ENCODE assay signal across 1 cellular context in genomic region chr7:33062782-33063443, GRCh38.
A peak's percentile ranks its signal among the peaks of the same experiment; 100 is the strongest.
TF ChIP-seq lines count a peak whose summit lies in the region.

No MANE protein-coding gene starts in this region.

TF ChIP-seq in WTC11, 78 proteins besides CTCF, POLR2A, EP300 and RAD21 (continued from another document and continues in another):
- TF ChIP-seq ARID4B (CRISPR knock-in tag; IDR thresholded peaks at IDR 0.05; ENCODE audit: borderline replicate concordance) (no peak), NFYB (CRISPR knock-in tag; conservative IDR thresholded peaks at IDR 0.05; ENCODE audit: low read depth) (no peak), ATF1 (CRISPR knock-in tag; IDR thresholded peaks at IDR 0.05) (no peak), ZMAT4 (CRISPR knock-in tag; IDR thresholded peaks at IDR 0.05) (no peak), ZNF317 (CRISPR knock-in tag; IDR thresholded peaks at IDR 0.05; ENCODE audit: borderline replicate concordance, low read depth) (no peak), IRF1 (CRISPR knock-in tag; IDR thresholded peaks at IDR 0.05) (no peak), JUN (CRISPR knock-in tag; IDR thresholded peaks at IDR 0.05) (no peak), GRHL2 (CRISPR knock-in tag; IDR thresholded peaks at IDR 0.05; ENCODE audit: insufficient replicate concordance, severe bottlenecking) (no peak), MLX (CRISPR knock-in tag; IDR thresholded peaks at IDR 0.05) (no peak), ZNF423 (CRISPR knock-in tag; IDR thresholded peaks at IDR 0.05) (no peak), NR3C1 (CRISPR knock-in tag; conservative IDR thresholded peaks at IDR 0.05; ENCODE audit: low read depth) (no peak), USF2 (CRISPR knock-in tag; IDR thresholded peaks at IDR 0.05) (peak; percentile 38; the same call in 1 of the 2 replicates), ZNF416 (CRISPR knock-in tag; IDR thresholded peaks at IDR 0.05) (no peak), SMAD4 (CRISPR knock-in tag; IDR thresholded peaks at IDR 0.05) (no peak), MAX (CRISPR knock-in tag; IDR thresholded peaks at IDR 0.05) (no peak), ZNF396 (CRISPR knock-in tag; IDR thresholded peaks at IDR 0.05; ENCODE audit: borderline replicate concordance) (no peak), ESRRA (CRISPR knock-in tag; IDR thresholded peaks at IDR 0.05; ENCODE audit: borderline replicate concordance) (no peak), CBFB (CRISPR knock-in tag; IDR thresholded peaks at IDR 0.05; ENCODE audit: low read depth) (no peak), ZBTB21 (CRISPR knock-in tag; IDR thresholded peaks at IDR 0.05; ENCODE audit: borderline replicate concordance) (no peak), ZNF138 (CRISPR knock-in tag; conservative IDR thresholded peaks at IDR 0.05) (no peak), MXD4 (CRISPR knock-in tag; IDR thresholded peaks at IDR 0.05; ENCODE audit: borderline replicate concordance) (no peak), ATF6 (CRISPR knock-in tag; IDR thresholded peaks at IDR 0.05) (no peak), ZNF263 (CRISPR knock-in tag; IDR thresholded peaks at IDR 0.05; ENCODE audit: low read depth) (no peak), ZNF281 (CRISPR knock-in tag; IDR thresholded peaks at IDR 0.05) (no peak)
- TF ChIP-seq, protein P1, sequence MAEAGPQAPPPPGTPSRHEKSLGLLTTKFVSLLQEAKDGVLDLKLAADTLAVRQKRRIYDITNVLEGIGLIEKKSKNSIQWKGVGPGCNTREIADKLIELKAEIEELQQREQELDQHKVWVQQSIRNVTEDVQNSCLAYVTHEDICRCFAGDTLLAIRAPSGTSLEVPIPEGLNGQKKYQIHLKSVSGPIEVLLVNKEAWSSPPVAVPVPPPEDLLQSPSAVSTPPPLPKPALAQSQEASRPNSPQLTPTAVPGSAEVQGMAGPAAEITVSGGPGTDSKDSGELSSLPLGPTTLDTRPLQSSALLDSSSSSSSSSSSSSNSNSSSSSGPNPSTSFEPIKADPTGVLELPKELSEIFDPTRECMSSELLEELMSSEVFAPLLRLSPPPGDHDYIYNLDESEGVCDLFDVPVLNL (CRISPR knock-in tag; IDR thresholded peaks at IDR 0.05; ENCODE audit: borderline replicate concordance, low read depth) = no peak
- TF ChIP-seq, protein P2, sequence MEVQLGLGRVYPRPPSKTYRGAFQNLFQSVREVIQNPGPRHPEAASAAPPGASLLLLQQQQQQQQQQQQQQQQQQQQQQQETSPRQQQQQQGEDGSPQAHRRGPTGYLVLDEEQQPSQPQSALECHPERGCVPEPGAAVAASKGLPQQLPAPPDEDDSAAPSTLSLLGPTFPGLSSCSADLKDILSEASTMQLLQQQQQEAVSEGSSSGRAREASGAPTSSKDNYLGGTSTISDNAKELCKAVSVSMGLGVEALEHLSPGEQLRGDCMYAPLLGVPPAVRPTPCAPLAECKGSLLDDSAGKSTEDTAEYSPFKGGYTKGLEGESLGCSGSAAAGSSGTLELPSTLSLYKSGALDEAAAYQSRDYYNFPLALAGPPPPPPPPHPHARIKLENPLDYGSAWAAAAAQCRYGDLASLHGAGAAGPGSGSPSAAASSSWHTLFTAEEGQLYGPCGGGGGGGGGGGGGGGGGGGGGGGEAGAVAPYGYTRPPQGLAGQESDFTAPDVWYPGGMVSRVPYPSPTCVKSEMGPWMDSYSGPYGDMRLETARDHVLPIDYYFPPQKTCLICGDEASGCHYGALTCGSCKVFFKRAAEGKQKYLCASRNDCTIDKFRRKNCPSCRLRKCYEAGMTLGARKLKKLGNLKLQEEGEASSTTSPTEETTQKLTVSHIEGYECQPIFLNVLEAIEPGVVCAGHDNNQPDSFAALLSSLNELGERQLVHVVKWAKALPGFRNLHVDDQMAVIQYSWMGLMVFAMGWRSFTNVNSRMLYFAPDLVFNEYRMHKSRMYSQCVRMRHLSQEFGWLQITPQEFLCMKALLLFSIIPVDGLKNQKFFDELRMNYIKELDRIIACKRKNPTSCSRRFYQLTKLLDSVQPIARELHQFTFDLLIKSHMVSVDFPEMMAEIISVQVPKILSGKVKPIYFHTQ (CRISPR knock-in tag; IDR thresholded peaks at IDR 0.05) = no peak
- TF ChIP-seq, protein P3, sequence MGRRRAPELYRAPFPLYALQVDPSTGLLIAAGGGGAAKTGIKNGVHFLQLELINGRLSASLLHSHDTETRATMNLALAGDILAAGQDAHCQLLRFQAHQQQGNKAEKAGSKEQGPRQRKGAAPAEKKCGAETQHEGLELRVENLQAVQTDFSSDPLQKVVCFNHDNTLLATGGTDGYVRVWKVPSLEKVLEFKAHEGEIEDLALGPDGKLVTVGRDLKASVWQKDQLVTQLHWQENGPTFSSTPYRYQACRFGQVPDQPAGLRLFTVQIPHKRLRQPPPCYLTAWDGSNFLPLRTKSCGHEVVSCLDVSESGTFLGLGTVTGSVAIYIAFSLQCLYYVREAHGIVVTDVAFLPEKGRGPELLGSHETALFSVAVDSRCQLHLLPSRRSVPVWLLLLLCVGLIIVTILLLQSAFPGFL (CRISPR knock-in tag; IDR thresholded peaks at IDR 0.05; ENCODE audit: borderline replicate concordance) = no peak
- TF ChIP-seq, protein P4, sequence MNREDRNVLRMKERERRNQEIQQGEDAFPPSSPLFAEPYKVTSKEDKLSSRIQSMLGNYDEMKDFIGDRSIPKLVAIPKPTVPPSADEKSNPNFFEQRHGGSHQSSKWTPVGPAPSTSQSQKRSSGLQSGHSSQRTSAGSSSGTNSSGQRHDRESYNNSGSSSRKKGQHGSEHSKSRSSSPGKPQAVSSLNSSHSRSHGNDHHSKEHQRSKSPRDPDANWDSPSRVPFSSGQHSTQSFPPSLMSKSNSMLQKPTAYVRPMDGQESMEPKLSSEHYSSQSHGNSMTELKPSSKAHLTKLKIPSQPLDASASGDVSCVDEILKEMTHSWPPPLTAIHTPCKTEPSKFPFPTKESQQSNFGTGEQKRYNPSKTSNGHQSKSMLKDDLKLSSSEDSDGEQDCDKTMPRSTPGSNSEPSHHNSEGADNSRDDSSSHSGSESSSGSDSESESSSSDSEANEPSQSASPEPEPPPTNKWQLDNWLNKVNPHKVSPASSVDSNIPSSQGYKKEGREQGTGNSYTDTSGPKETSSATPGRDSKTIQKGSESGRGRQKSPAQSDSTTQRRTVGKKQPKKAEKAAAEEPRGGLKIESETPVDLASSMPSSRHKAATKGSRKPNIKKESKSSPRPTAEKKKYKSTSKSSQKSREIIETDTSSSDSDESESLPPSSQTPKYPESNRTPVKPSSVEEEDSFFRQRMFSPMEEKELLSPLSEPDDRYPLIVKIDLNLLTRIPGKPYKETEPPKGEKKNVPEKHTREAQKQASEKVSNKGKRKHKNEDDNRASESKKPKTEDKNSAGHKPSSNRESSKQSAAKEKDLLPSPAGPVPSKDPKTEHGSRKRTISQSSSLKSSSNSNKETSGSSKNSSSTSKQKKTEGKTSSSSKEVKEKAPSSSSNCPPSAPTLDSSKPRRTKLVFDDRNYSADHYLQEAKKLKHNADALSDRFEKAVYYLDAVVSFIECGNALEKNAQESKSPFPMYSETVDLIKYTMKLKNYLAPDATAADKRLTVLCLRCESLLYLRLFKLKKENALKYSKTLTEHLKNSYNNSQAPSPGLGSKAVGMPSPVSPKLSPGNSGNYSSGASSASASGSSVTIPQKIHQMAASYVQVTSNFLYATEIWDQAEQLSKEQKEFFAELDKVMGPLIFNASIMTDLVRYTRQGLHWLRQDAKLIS (CRISPR knock-in tag; IDR thresholded peaks at IDR 0.05; ENCODE audit: borderline replicate concordance) = no peak
- TF ChIP-seq, protein P5, sequence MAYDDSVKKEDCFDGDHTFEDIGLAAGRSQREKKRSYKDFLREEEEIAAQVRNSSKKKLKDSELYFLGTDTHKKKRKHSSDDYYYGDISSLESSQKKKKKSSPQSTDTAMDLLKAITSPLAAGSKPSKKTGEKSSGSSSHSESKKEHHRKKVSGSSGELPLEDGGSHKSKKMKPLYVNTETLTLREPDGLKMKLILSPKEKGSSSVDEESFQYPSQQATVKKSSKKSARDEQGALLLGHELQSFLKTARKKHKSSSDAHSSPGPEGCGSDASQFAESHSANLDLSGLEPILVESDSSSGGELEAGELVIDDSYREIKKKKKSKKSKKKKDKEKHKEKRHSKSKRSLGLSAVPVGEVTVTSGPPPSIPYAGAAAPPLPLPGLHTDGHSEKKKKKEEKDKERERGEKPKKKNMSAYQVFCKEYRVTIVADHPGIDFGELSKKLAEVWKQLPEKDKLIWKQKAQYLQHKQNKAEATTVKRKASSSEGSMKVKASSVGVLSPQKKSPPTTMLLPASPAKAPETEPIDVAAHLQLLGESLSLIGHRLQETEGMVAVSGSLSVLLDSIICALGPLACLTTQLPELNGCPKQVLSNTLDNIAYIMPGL (CRISPR knock-in tag; IDR thresholded peaks at IDR 0.05) = no peak
